In the genomic region with DNA sequence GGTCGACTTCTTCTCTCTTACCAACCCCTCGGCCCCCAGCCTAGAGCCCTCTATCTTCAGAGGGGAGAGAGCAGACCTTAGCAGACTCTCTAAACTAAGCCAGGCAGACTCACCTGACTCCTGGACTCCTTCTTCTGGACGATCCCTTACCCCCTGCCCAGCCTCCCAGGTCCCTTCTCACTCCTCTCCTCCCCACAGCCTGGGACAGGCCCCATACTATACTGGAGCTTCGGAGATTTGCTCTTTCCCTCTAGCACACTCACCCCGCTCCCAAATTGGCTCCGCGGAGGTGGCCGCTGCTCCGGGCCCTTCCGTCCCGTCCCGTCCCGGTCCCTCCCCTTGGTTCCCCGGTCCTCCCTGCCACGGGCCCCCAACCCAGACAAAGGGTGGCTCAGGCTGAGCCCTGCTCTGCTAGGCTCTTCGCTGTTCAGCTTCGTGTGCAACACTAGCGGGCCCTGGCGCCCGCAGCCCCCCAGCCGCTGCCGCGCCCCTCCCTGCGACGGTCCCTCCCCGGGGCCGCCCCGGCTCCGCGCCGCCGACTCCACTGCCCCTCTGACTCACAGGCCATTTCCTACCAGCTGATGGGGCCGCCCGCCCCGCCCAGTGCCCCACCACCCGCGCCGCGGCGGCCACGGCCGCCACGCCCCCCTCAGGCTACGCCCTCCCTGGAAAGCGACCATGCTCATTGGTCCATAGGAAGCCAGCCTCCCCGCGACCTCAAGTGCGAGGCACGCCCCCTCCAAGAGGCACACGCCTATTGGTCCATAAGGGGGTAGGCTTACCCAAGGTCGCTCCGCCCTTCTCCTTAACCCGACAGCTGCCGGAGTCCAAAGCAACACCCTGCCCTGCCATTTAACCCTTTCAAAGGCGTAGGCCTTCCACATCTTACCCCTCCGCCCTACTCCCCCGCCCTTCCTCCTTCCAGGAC, we compare ENCODE assay signal across 8 cellular contexts. TPM values are rescaled to one million over a fixed set of nuclear protein-coding genes. Genes with fewer than 3 reads are reported as not detected.
DNase-seq lines count a peak whose midpoint lies in the region; FAIRE-seq and TF ChIP-seq lines count a peak whose summit lies in the region.

No MANE protein-coding gene starts in this region.

- H3K36me3 Mint-ChIP-seq in activated naive CD4-positive, alpha-beta T cell treated with anti-CD3 and anti-CD28 coated beads, Interleukin-2, amount 10 ng/mL, durations not matched to agents 7 days and 5 days: peaks cover 10% of the 10 kb centered on the region

- H3K4me3 Mint-ChIP-seq in activated naive CD4-positive, alpha-beta T cell treated with anti-CD3 and anti-CD28 coated beads, Interleukin-2, amount 10 ng/mL, durations not matched to agents 7 days and 5 days: peak overlapping the region; percentile 73

- peaks cover 37% of the 10 kb centered on the region for H3K36me3 ChIP-seq in neutrophil

- H3K27ac Mint-ChIP-seq in activated naive CD4-positive, alpha-beta T cell treated with anti-CD3 and anti-CD28 coated beads, Interleukin-2, amount 10 ng/mL, durations not matched to agents 7 days and 5 days: peak overlapping the region; percentile 77

- H3K27me3 ChIP-seq in neutrophil: no peaks in the 10 kb centered on the region

- H3K9me3 ChIP-seq in neutrophil: no peaks in the 10 kb centered on the region

- peak overlapping the region; percentile 98 for H3K27ac ChIP-seq in neutrophil
- H3K27ac ChIP-seq in substantia nigra (ENCODE audit: low read depth, low read length, poor library complexity, severe bottlenecking): peak overlapping the region; percentile 85

- DNase-seq in HFF-Myc (ENCODE audit: extremely low read depth, low read depth) (peak; percentile 97), MV-4-11 (lab: John Stamatoyannopoulos, UW) (peak; percentile 97), SK-MEL-5 (ENCODE audit: low read depth, low spot score) (peak; percentile 96), germinal center (ENCODE audit: low spot score) (peak; percentile 98), substantia nigra (lab: John Stamatoyannopoulos, UW) (peak; percentile 67 to 99 (median 97))
- DNase-seq in activated naive CD4-positive, alpha-beta T cell treated with anti-CD3 and anti-CD28 coated beads, Interleukin-2, amount 10 ng/mL, durations not matched to agents 7 days and 5 days: peak; percentile 98

- in situ Hi-C loops in SK-MEL-5 (cut with HindIII; ENCODE audit: low pct_unique_long_range_greater_than_20kb, low sequenced_read_pairs): no loop called here

- H3K9me3 Mint-ChIP-seq in activated naive CD4-positive, alpha-beta T cell treated with anti-CD3 and anti-CD28 coated beads, Interleukin-2, amount 10 ng/mL, durations not matched to agents 7 days and 5 days: no peaks in the 10 kb centered on the region

- H3K4me1 ChIP-seq in neutrophil (ENCODE audit: control insufficient read depth in 1 of 2, insufficient read depth in 1 of 2, low read depth in 1 of 2, low read length in 1 of 2): peaks cover 64 to 68% of the 10 kb centered on the region in 2 experiments

- no peaks in the 10 kb centered on the region for H3K27me3 Mint-ChIP-seq in activated naive CD4-positive, alpha-beta T cell treated with anti-CD3 and anti-CD28 coated beads, Interleukin-2, amount 10 ng/mL, durations not matched to agents 7 days and 5 days

- TF ChIP-seq CTCF in HFF-Myc (IDR thresholded peaks at IDR 0.05; ENCODE audit: low read depth, low read length, missing control alignments) (no peak), neutrophil (IDR thresholded peaks at IDR 0.05) (peak; percentile 37)

- CTCF ChIA-PET in activated naive CD4-positive, alpha-beta T cell treated with anti-CD3 and anti-CD28 coated beads, Interleukin-2, amount 10 ng/mL, durations not matched to agents 7 days and 5 days (lab: Charles Lee): interaction anchor here (0.7 to 3.3 kb wide), 4 partner anchors 15 to 715 kb away, joined by 3 to 13 read pairs (median 4); partner anchors contain the start of gene PIGO

- FAIRE-seq in G401.6 (lab: Jason Lieb, UNC): peak; percentile 96

- peaks cover 58% of the 10 kb centered on the region for H3K4me1 Mint-ChIP-seq in activated naive CD4-positive, alpha-beta T cell treated with anti-CD3 and anti-CD28 coated beads, Interleukin-2, amount 10 ng/mL, durations not matched to agents 7 days and 5 days

- H3K4me3 ChIP-seq in HFF-Myc (replicated peaks; ENCODE audit: low read depth, low read length) (peak overlapping the region; percentile 61), neutrophil (ENCODE audit: low read depth in 1 of 2, low read length in 1 of 2) (peak overlapping the region; percentile 82 to 85)

RNA-seq across cellular contexts. Expression of gene ATOSB, which starts 4.4 kb away (rescaled TPM):
- 18.3 and 22.1 TPM in 2 replicates for total RNA-seq in SK-MEL-5 (2014; rRNA removed; shearing (Covaris generic))
- polyA plus RNA-seq in SK-MEL-5 (2015; cell fraction: cytosol; rRNA removed): 25.1 and 26.6 TPM in 2 replicates
- polyA plus RNA-seq in SK-MEL-5 (2015; cell fraction: nucleus; rRNA removed): 25.7 and 32.0 TPM in 2 replicates

RNA-seq across cellular contexts. Expression of gene STOML2, which starts 8.3 kb away (rescaled TPM):
- total RNA-seq in SK-MEL-5 (2014; rRNA removed; shearing (Covaris generic)): 123 and 140 TPM in 2 replicates
- 160 and 165 TPM in 2 replicates for polyA plus RNA-seq in SK-MEL-5 (2015; cell fraction: cytosol; rRNA removed)
- 138 and 192 TPM in 2 replicates for polyA plus RNA-seq in SK-MEL-5 (2015; cell fraction: nucleus; rRNA removed)

RNA-seq across cellular contexts. Expression of gene PIGO, which starts 14.9 kb away (rescaled TPM):
- total RNA-seq in SK-MEL-5 (2014; rRNA removed; shearing (Covaris generic)): 16.9 and 23.2 TPM in 2 replicates
- polyA plus RNA-seq in SK-MEL-5 (2015; cell fraction: cytosol; rRNA removed): 26.8 and 32.3 TPM in 2 replicates
- polyA plus RNA-seq in SK-MEL-5 (2015; cell fraction: nucleus; rRNA removed): 35.9 and 37.3 TPM in 2 replicates

RNA-seq across cellular contexts. Expression of gene FANCG, which starts 31.5 kb away (rescaled TPM):
- total RNA-seq in SK-MEL-5 (2014; rRNA removed; shearing (Covaris generic)): 14.9 and 18.9 TPM in 2 replicates
- 18.5 and 22.3 TPM in 2 replicates for polyA plus RNA-seq in SK-MEL-5 (2015; cell fraction: cytosol; rRNA removed)
- polyA plus RNA-seq in SK-MEL-5 (2015; cell fraction: nucleus; rRNA removed): 73.3 and 112 TPM in 2 replicates

RNA-seq across cellular contexts. Expression of gene VCP, which starts 38.8 kb away (rescaled TPM):
- total RNA-seq in SK-MEL-5 (2014; rRNA removed; shearing (Covaris generic)): 203 and 217 TPM in 2 replicates
- polyA plus RNA-seq in SK-MEL-5 (2015; cell fraction: cytosol; rRNA removed): 125 and 163 TPM in 2 replicates
- 133 and 151 TPM in 2 replicates for polyA plus RNA-seq in SK-MEL-5 (2015; cell fraction: nucleus; rRNA removed)

Comparison
In these comparisons a context has a peak if more than half of its experiments do, and no peak if none do; other contexts are left out.
1. Peak in every context shown above with its lines: DNase-seq, H3K4me3 ChIP-seq and H3K27ac ChIP-seq.